27 cellular contexts compared by ENCODE assay signal in genomic region chr12:80107221-80107620, GRCh38. TPM values are rescaled to one million over a fixed set of nuclear protein-coding genes. Genes with fewer than 3 reads are reported as not detected.
DNase-seq lines count a peak whose midpoint lies in the region; ATAC-seq and TF ChIP-seq lines count a peak whose summit lies in the region.
"Had no signal": no experiment of that assay in that cellular context is flagged by ENCODE, and none has a peak within 500 bp of the region (broad histone marks: within the 10 kb centered on the region; RNA-seq: fewer than 3 reads in every experiment).

No MANE protein-coding gene starts in this region.

- POLR2A ChIA-PET in OCI-LY7 (lab: Charles Lee) = no interaction called here

- peaks cover 22% of the 10 kb centered on the region for H3K4me1 Mint-ChIP-seq in HFFc6 (ENCODE audit: low read depth)
- H3K4me1 Mint-ChIP-seq: activated naive CD8-positive, alpha-beta T cell treated with anti-CD3 and anti-CD28 coated beads, Interleukin-2, amount 10 ng/mL, durations not matched to agents 7 days and 5 days; CD4-positive, alpha-beta memory T cell; natural killer cell had no signal

- TF ChIP-seq CTCF in HFFc6 (IDR thresholded peaks at IDR 0.05) (no peak), OCI-LY3 (IDR thresholded peaks at IDR 0.05; ENCODE audit: low read depth, low read length) (no peak), fibroblast of mammary gland (conservative IDR thresholded peaks at IDR 0.05; ENCODE audit: control insufficient read depth, insufficient read depth, low read depth, low read length) (no peak), OCI-LY7 (conservative IDR thresholded peaks at IDR 0.05; ENCODE audit: low read length) (no peak)

- H4K20me1 ChIP-seq in OCI-LY3 (ENCODE audit: insufficient read depth, low read length) (no peaks in the 10 kb centered on the region), OCI-LY7 (ENCODE audit: insufficient read depth, low read length) (no peaks in the 10 kb centered on the region)

- H3K9me3 Mint-ChIP-seq in HFFc6 = no peaks in the 10 kb centered on the region
- H3K9me3 Mint-ChIP-seq: natural killer cell; stimulated activated naive CD8-positive, alpha-beta T cell treated with anti-CD3 and anti-CD28 coated beads, Interleukin-15, Interleukin-2, amounts not matched to agents 100 ng/mL and 50 ng/mL, for 24 hours had no signal

- H3K36me3 ChIP-seq in OCI-LY3 (replicated peaks; ENCODE audit: low read depth, low read length) = no peaks in the 10 kb centered on the region
- H3K36me3 ChIP-seq in OCI-LY7 (ENCODE audit: insufficient read depth, low read length) = no peaks in the 10 kb centered on the region
- H3K36me3 ChIP-seq: thyroid gland had no signal

- CTCF ChIA-PET in OCI-LY7 (lab: Charles Lee; ENCODE audit: unreplicated experiment) = no interaction called here

- H3K4me3 Mint-ChIP-seq in HFFc6 = no peak overlapping the region; the same call in 1 of the 2 replicates
- H3K4me3 Mint-ChIP-seq: activated naive CD8-positive, alpha-beta T cell treated with anti-CD3 and anti-CD28 coated beads, Interleukin-2, amount 10 ng/mL, durations not matched to agents 7 days and 5 days; CD4-positive, alpha-beta memory T cell; natural killer cell; stimulated activated naive CD8-positive, alpha-beta T cell treated with anti-CD3 and anti-CD28 coated beads, Interleukin-15, Interleukin-2, amounts not matched to agents 100 ng/mL and 50 ng/mL, for 24 hours had no signal

- intact Hi-C loops in OCI-LY7 (cut with micrococcal nuclease; ENCODE audit: unreplicated experiment) = no loop called here

- H3K9ac ChIP-seq in OCI-LY3 (ENCODE audit: low read length) = no peak overlapping the region
- H3K9ac ChIP-seq: KMS-11 had no signal

- H3K79me2 ChIP-seq in OCI-LY3 (ENCODE audit: low read length) = no peaks in the 10 kb centered on the region
- no peaks in the 10 kb centered on the region for H3K79me2 ChIP-seq in OCI-LY7 (ENCODE audit: insufficient read depth, low read depth, low read length)

- H3K4me1 ChIP-seq in OCI-LY3 (ENCODE audit: low read length) = peaks cover 5% of the 10 kb centered on the region
- no peaks in the 10 kb centered on the region for H3K4me1 ChIP-seq in OCI-LY7 (ENCODE audit: insufficient read depth, low read length, poor library complexity, severe bottlenecking)
- H3K4me1 ChIP-seq: body of pancreas, thyroid gland had no signal

- peaks cover 19% of the 10 kb centered on the region for H3K27me3 ChIP-seq in OCI-LY3 (ENCODE audit: low read depth, low read length)
- H3K27me3 ChIP-seq: body of pancreas, thyroid gland had no signal

- H3K4me2 ChIP-seq in OCI-LY3 (ENCODE audit: low read length) (peak overlapping the region; percentile 5; the same call in 1 of the 2 replicates), OCI-LY7 (ENCODE audit: low read length) (no peak overlapping the region)
- H3K4me2 ChIP-seq: KMS-11, PC-9 had no signal

- no peak overlapping the region for H3K4me3 ChIP-seq in OCI-LY3 (ENCODE audit: low read length)
- no peak overlapping the region for H3K4me3 ChIP-seq in fibroblast of mammary gland (ENCODE audit: control insufficient read depth, low read depth, low read length)
- no peak overlapping the region for H3K4me3 ChIP-seq in OCI-LY7 (ENCODE audit: low read depth, low read length, poor library complexity, severe bottlenecking)
- H3K4me3 ChIP-seq: body of pancreas, PC-9, thyroid gland had no signal

- no peak for ATAC-seq in GM19023 (IDR thresholded peaks at IDR 0.05; ENCODE audit: unreplicated experiment)
- ATAC-seq: body of pancreas, natural killer cell had no signal

- H3K9me3 ChIP-seq in OCI-LY3 (ENCODE audit: insufficient read depth, low read length) (no peaks in the 10 kb centered on the region), OCI-LY7 (ENCODE audit: low read length) (no peaks in the 10 kb centered on the region)
- H3K9me3 ChIP-seq: body of pancreas, thyroid gland had no signal

- H2AFZ ChIP-seq in OCI-LY3 (ENCODE audit: low read depth, low read length) (no peak overlapping the region), OCI-LY7 (ENCODE audit: low read length) (no peak overlapping the region)
- H2AFZ ChIP-seq: PC-9 had no signal

- H3K27ac Mint-ChIP-seq in HFFc6 = peak overlapping the region; percentile 54; the same call in 1 of the 2 replicates
- H3K27ac Mint-ChIP-seq: activated naive CD8-positive, alpha-beta T cell treated with anti-CD3 and anti-CD28 coated beads, Interleukin-2, amount 10 ng/mL, durations not matched to agents 7 days and 5 days; CD4-positive, alpha-beta memory T cell; natural killer cell; stimulated activated naive CD8-positive, alpha-beta T cell treated with anti-CD3 and anti-CD28 coated beads, Interleukin-15, Interleukin-2, amounts not matched to agents 100 ng/mL and 50 ng/mL, for 24 hours had no signal

- no peaks in the 10 kb centered on the region for H3K9me2 ChIP-seq in OCI-LY7 (ENCODE audit: insufficient read depth, low read length)

- 0 out of 2 replicates have a peak, but pooled peaks cover 5% of the 10 kb centered on the region for H3K36me3 Mint-ChIP-seq in HFFc6 (ENCODE audit: low read depth)
- H3K36me3 Mint-ChIP-seq: activated naive CD8-positive, alpha-beta T cell treated with anti-CD3 and anti-CD28 coated beads, Interleukin-2, amount 10 ng/mL, durations not matched to agents 7 days and 5 days; CD4-positive, alpha-beta memory T cell; natural killer cell had no signal

- no peaks in the 10 kb centered on the region; the same call in none of the 2 replicates for H3K27me3 Mint-ChIP-seq in HFFc6 (ENCODE audit: insufficient read depth)
- H3K27me3 Mint-ChIP-seq: activated naive CD8-positive, alpha-beta T cell treated with anti-CD3 and anti-CD28 coated beads, Interleukin-2, amount 10 ng/mL, durations not matched to agents 7 days and 5 days; stimulated activated naive CD8-positive, alpha-beta T cell treated with anti-CD3 and anti-CD28 coated beads, Interleukin-15, Interleukin-2, amounts not matched to agents 100 ng/mL and 50 ng/mL, for 24 hours had no signal

- DNase-seq in ELR (ENCODE audit: low read depth) = peak; percentile 51
- DNase-seq in HFFc6 = peak; percentile 56
- peak; percentile 30 for DNase-seq in fibroblast of mammary gland (ENCODE audit: low read depth)
- DNase-seq in C1 segment of cervical spinal cord (lab: John Stamatoyannopoulos, UW) = no peak
- no peak for DNase-seq in NCI-H446 treated with DMSO at 0.1 percent for 48 hours (lab: John Stamatoyannopoulos, UW)
- no peak for DNase-seq in OCI-LY7 (ENCODE audit: low spot score)
- DNase-seq: activated CD4-positive, alpha-beta T cell treated with anti-CD3 and anti-CD28 coated beads for 4 hours; activated effector memory CD4-positive, alpha-beta T cell treated with anti-CD3 and anti-CD28 coated beads, Interleukin-2, amount 50 U/mL, for 16 hours; activated naive CD8-positive, alpha-beta T cell treated with anti-CD3 and anti-CD28 coated beads, Interleukin-2, amount 10 ng/mL, durations not matched to agents 7 days and 5 days; AML-193; body of pancreas; CD4-positive, alpha-beta memory T cell; kidney; midbrain; natural killer cell; NCI-H187; NCI-H2171; NCI-H510A treated with DMSO at 0.1 percent for 48 hours; occipital lobe; PC-9; Right ventricle myocardium superior; thyroid gland had no signal

- H3K27ac ChIP-seq in OCI-LY3 (ENCODE audit: low read length) (no peak overlapping the region), OCI-LY7 (ENCODE audit: low read depth, low read length, poor library complexity, severe bottlenecking) (no peak overlapping the region)
- H3K27ac ChIP-seq: body of pancreas, KMS-11, PC-9, thyroid gland, VCaP had no signal

- no TSS peak for BruUV-seq in OCI-LY7 (replicated peaks; lab: Mats Ljungman, UMichigan)

RNA-seq across cellular contexts. Expression of gene OTOGL, which starts 7.9 kb away (rescaled TPM):
- total RNA-seq in HFFc6 (2021; fragmentation: NEBNext Ultra II Directional; extraction: Animal tissue kit (Norgen Biotek cat#: 25700)) = under 1 TPM; 0.12 to 0.32 (median 0.20) TPM
- total RNA-seq in OCI-LY7 (2014; rRNA removed; shearing (Covaris generic)) = not detected in 2 replicates
- total RNA-seq in OCI-LY7 (2022) = not detected in 2 replicates
- total RNA-seq: activated naive CD8-positive, alpha-beta T cell treated with anti-CD3 and anti-CD28 coated beads, Interleukin-2, amount 10 ng/mL, durations not matched to agents 7 days and 5 days; CD4-positive, alpha-beta memory T cell; natural killer cell; PC-9 had no signal

Comparison
In these comparisons a context has a peak if more than half of its experiments do, and no peak if none do; other contexts are left out.
1. DNase-seq: peak in ELR (single experiment), HFFc6 (single experiment) and fibroblast of mammary gland (single experiment); none in C1 segment of cervical spinal cord (0 of 14), NCI-H446 treated with DMSO at 0.1 percent for 48 hours (single experiment) and OCI-LY7 (single experiment).